Comparison of ENCODE assay signal across 10 cellular contexts in genomic region chr7:107208046-107208458, GRCh38. TPM values are rescaled to one million over a fixed set of nuclear protein-coding genes. Genes with fewer than 3 reads are reported as not detected.
DNase-seq lines count a peak whose midpoint lies in the region; ATAC-seq and TF ChIP-seq lines count a peak whose summit lies in the region.
"Had no signal": no experiment of that assay in that cellular context is flagged by ENCODE, and none has a peak within 500 bp of the region (broad histone marks: within the 10 kb centered on the region; RNA-seq: fewer than 3 reads in every experiment).

No MANE protein-coding gene starts in this region.

- intact Hi-C loops in activated CD8-positive, alpha-beta T cell treated with anti-CD3 and anti-CD28 coated beads for 36 hours (cut with micrococcal nuclease) = no loop called here
- intact Hi-C loops in tibial artery (cut with DNase I; ENCODE audit: low total_unique reads) = no loop called here
- intact Hi-C loops in ovary (cut with DNase I) = no loop called here

- no peak for TF ChIP-seq POLR2A in ovary (IDR thresholded peaks at IDR 0.05)

- H3K36me3 ChIP-seq in mesenchymal stem cell (ENCODE audit: control insufficient read depth in 1 of 2, insufficient read depth in 2 of 2, low read depth in 1 of 2, low read length in 2 of 2) (peaks cover 15 to 65% of the 10 kb centered on the region in 2 experiments), tibial artery (peaks cover 24 to 57% (median 45%) of the 10 kb centered on the region in 3 donors), ovary (no peaks in the 10 kb centered on the region)

- no peak overlapping the region for H3K23ac ChIP-seq in mesenchymal stem cell (ENCODE audit: low read length in 2 of 2)

- H3K14ac ChIP-seq in mesenchymal stem cell (ENCODE audit: low read length in 2 of 2) = no peak overlapping the region

- no peak overlapping the region for H4K91ac ChIP-seq in mesenchymal stem cell (ENCODE audit: low read length)

- no peak overlapping the region for H3K4ac ChIP-seq in mesenchymal stem cell (ENCODE audit: low read depth in 1 of 2, low read length in 2 of 2)

- TF ChIP-seq CTCF in activated CD8-positive, alpha-beta T cell treated with anti-CD3 and anti-CD28 coated beads for 36 hours (IDR thresholded peaks at IDR 0.05) = no peak
- TF ChIP-seq CTCF in coronary artery (IDR thresholded peaks at IDR 0.05) = no peak
- TF ChIP-seq CTCF in tibial artery (IDR thresholded peaks at IDR 0.05) = no peak
- no peak for TF ChIP-seq CTCF in ovary (IDR thresholded peaks at IDR 0.05)

- no peak for TF ChIP-seq EP300 in ovary (IDR thresholded peaks at IDR 0.05)

- no peak for ATAC-seq in activated CD8-positive, alpha-beta T cell treated with anti-CD3 and anti-CD28 coated beads, Interleukin-2, amount 10 ng/mL, durations not matched to agents 7 days and 5 days
- no peak for ATAC-seq in activated CD8-positive, alpha-beta T cell treated with anti-CD3 and anti-CD28 coated beads for 36 hours
- ATAC-seq: natural killer cell treated with Interleukin-12 subunit alpha and Interleukin-12 subunit beta and Interleukin-15 and Interleukin-18, amount 100 ng/mL, for 72 hours had no signal

- POLR2A ChIA-PET in activated CD8-positive, alpha-beta T cell treated with anti-CD3 and anti-CD28 coated beads, Interleukin-2, amount 10 ng/mL, durations not matched to agents 7 days and 5 days (lab: Charles Lee) = no interaction called here
- POLR2A ChIA-PET in activated CD8-positive, alpha-beta T cell treated with anti-CD3 and anti-CD28 coated beads for 36 hours (lab: Charles Lee) = interaction anchor here (1.2 kb wide), 1 partner anchor 16 kb away, joined by 4 read pairs; no protein-coding TSS in a partner anchor

- CTCF ChIA-PET in activated CD8-positive, alpha-beta T cell treated with anti-CD3 and anti-CD28 coated beads, Interleukin-2, amount 10 ng/mL, durations not matched to agents 7 days and 5 days (lab: Charles Lee) = no interaction called here
- CTCF ChIA-PET in activated CD8-positive, alpha-beta T cell treated with anti-CD3 and anti-CD28 coated beads for 36 hours (lab: Charles Lee) = no interaction called here

- H3K36me3 Mint-ChIP-seq in activated CD8-positive, alpha-beta T cell treated with anti-CD3 and anti-CD28 coated beads, Interleukin-2, amount 10 ng/mL, durations not matched to agents 7 days and 5 days (ENCODE audit: low read depth) = peaks cover 26% of the 10 kb centered on the region
- peaks cover 31% of the 10 kb centered on the region for H3K36me3 Mint-ChIP-seq in activated CD8-positive, alpha-beta T cell treated with anti-CD3 and anti-CD28 coated beads for 36 hours (ENCODE audit: low read depth)

- no peak overlapping the region for H2BK15ac ChIP-seq in mesenchymal stem cell (ENCODE audit: low read depth, poor library complexity, severe bottlenecking)

- H3K79me1 ChIP-seq in mesenchymal stem cell (replicated peaks; ENCODE audit: low read length, poor library complexity, severe bottlenecking) = peaks cover 3% of the 10 kb centered on the region

- H2BK12ac ChIP-seq in mesenchymal stem cell (ENCODE audit: low read length in 2 of 2) = no peak overlapping the region

- H3K9me3 ChIP-seq in mesenchymal stem cell (ENCODE audit: control insufficient read depth, low read length) (no peaks in the 10 kb centered on the region), tibial artery (no peaks in the 10 kb centered on the region), ovary (no peaks in the 10 kb centered on the region)

- DNase-seq in activated CD8-positive, alpha-beta T cell treated with anti-CD3 and anti-CD28 coated beads, Interleukin-2, amount 10 ng/mL, durations not matched to agents 7 days and 5 days = no peak
- DNase-seq in activated CD8-positive, alpha-beta T cell treated with anti-CD3 and anti-CD28 coated beads for 36 hours = no peak
- DNase-seq in coronary artery (ENCODE audit: low spot score) = no peak
- DNase-seq in mesenchymal stem cell = no peak
- DNase-seq in tibial artery = no peak
- no peak for DNase-seq in GM19238 (ENCODE audit: insufficient read length, low spot score)
- no peak for DNase-seq in ovary
- no peak for DNase-seq in NCI-H1930 (lab: John Stamatoyannopoulos, UW)
- DNase-seq: NCI-H226 had no signal

- H3K4me2 ChIP-seq in mesenchymal stem cell (ENCODE audit: low read length, poor library complexity, severe bottlenecking) = no peak overlapping the region

- no peak overlapping the region for H2BK5ac ChIP-seq in mesenchymal stem cell (ENCODE audit: low read depth, low read length, poor library complexity, severe bottlenecking)

- H3K4me1 ChIP-seq in mesenchymal stem cell (ENCODE audit: control insufficient read depth, insufficient read depth, low read depth, low read length) (peaks cover 6% of the 10 kb centered on the region), tibial artery (peaks cover 0 to 31% (median 17%) of the 10 kb centered on the region in 4 donors), ovary (ENCODE audit: insufficient read depth) (peaks cover 5% of the 10 kb centered on the region)

- H3K4me3 Mint-ChIP-seq in activated CD8-positive, alpha-beta T cell treated with anti-CD3 and anti-CD28 coated beads, Interleukin-2, amount 10 ng/mL, durations not matched to agents 7 days and 5 days = no peak overlapping the region
- no peak overlapping the region for H3K4me3 Mint-ChIP-seq in activated CD8-positive, alpha-beta T cell treated with anti-CD3 and anti-CD28 coated beads for 36 hours
- H3K4me3 Mint-ChIP-seq: natural killer cell treated with Interleukin-12 subunit alpha and Interleukin-12 subunit beta and Interleukin-15 and Interleukin-18, amount 100 ng/mL, for 72 hours had no signal

- no peaks in the 10 kb centered on the region for H3K9me3 Mint-ChIP-seq in activated CD8-positive, alpha-beta T cell treated with anti-CD3 and anti-CD28 coated beads, Interleukin-2, amount 10 ng/mL, durations not matched to agents 7 days and 5 days (ENCODE audit: insufficient read depth)
- no peaks in the 10 kb centered on the region for H3K9me3 Mint-ChIP-seq in activated CD8-positive, alpha-beta T cell treated with anti-CD3 and anti-CD28 coated beads for 36 hours
- H3K9me3 Mint-ChIP-seq: natural killer cell treated with Interleukin-12 subunit alpha and Interleukin-12 subunit beta and Interleukin-15 and Interleukin-18, amount 100 ng/mL, for 72 hours had no signal

- whole genome bisulfite sequencing in mesenchymal stem cell = 100% methylated on average over 1 of the region's 1 CpG
- 50 to 59% (median 52%) methylated on average over 1 of the region's 1 CpG for WGBS in ovary, 3 donors

- peak overlapping the region; percentile 35 to 68 for H3K27ac ChIP-seq in coronary artery
- H3K27ac ChIP-seq in mesenchymal stem cell (ENCODE audit: low read length, poor library complexity, severe bottlenecking) = no peak overlapping the region
- H3K27ac ChIP-seq in tibial artery = peak overlapping the region; percentile 59 to 77
- no peak overlapping the region for H3K27ac ChIP-seq in ovary

- H3K4me1 Mint-ChIP-seq in activated CD8-positive, alpha-beta T cell treated with anti-CD3 and anti-CD28 coated beads, Interleukin-2, amount 10 ng/mL, durations not matched to agents 7 days and 5 days (ENCODE audit: low read depth) = no peaks in the 10 kb centered on the region
- peaks cover 6% of the 10 kb centered on the region for H3K4me1 Mint-ChIP-seq in activated CD8-positive, alpha-beta T cell treated with anti-CD3 and anti-CD28 coated beads for 36 hours (ENCODE audit: low read depth)

- H3K27me3 Mint-ChIP-seq in activated CD8-positive, alpha-beta T cell treated with anti-CD3 and anti-CD28 coated beads, Interleukin-2, amount 10 ng/mL, durations not matched to agents 7 days and 5 days (ENCODE audit: low read depth) = no peaks in the 10 kb centered on the region
- H3K27me3 Mint-ChIP-seq in activated CD8-positive, alpha-beta T cell treated with anti-CD3 and anti-CD28 coated beads for 36 hours = no peaks in the 10 kb centered on the region
- H3K27me3 Mint-ChIP-seq: natural killer cell treated with Interleukin-12 subunit alpha and Interleukin-12 subunit beta and Interleukin-15 and Interleukin-18, amount 100 ng/mL, for 72 hours had no signal

- no peak overlapping the region for H2BK120ac ChIP-seq in mesenchymal stem cell (ENCODE audit: low read depth, low read length)

- H3K18ac ChIP-seq in mesenchymal stem cell (ENCODE audit: low read depth in 1 of 2, low read length in 2 of 2) = no peak overlapping the region

- H4K8ac ChIP-seq in mesenchymal stem cell (ENCODE audit: low read length) = no peak overlapping the region

- no peak overlapping the region for H2AFZ ChIP-seq in mesenchymal stem cell (ENCODE audit: low read depth, low read length)

- H2AK5ac ChIP-seq in mesenchymal stem cell (ENCODE audit: low read length, severe bottlenecking) = no peak overlapping the region

- H3K27me3 ChIP-seq in mesenchymal stem cell (ENCODE audit: control insufficient read depth in 1 of 2, insufficient read depth in 1 of 2, low read length in 2 of 2) (no peaks in the 10 kb centered on the region), tibial artery (no peaks in the 10 kb centered on the region), ovary (no peaks in the 10 kb centered on the region)

- peak overlapping the region; percentile 13 for H3K4me3 ChIP-seq in coronary artery
- no peak overlapping the region for H3K4me3 ChIP-seq in mesenchymal stem cell (ENCODE audit: insufficient read depth in 1 of 2, low read depth in 1 of 2, low read length in 2 of 2)
- no peak overlapping the region for H3K4me3 ChIP-seq in tibial artery
- H3K4me3 ChIP-seq in ovary = no peak overlapping the region

- peak overlapping the region; percentile 74 for H3K9ac ChIP-seq in mesenchymal stem cell (ENCODE audit: low read length)

- peak overlapping the region; percentile 11 for H3K27ac Mint-ChIP-seq in activated CD8-positive, alpha-beta T cell treated with anti-CD3 and anti-CD28 coated beads, Interleukin-2, amount 10 ng/mL, durations not matched to agents 7 days and 5 days
- no peak overlapping the region for H3K27ac Mint-ChIP-seq in activated CD8-positive, alpha-beta T cell treated with anti-CD3 and anti-CD28 coated beads for 36 hours
- H3K27ac Mint-ChIP-seq: natural killer cell treated with Interleukin-12 subunit alpha and Interleukin-12 subunit beta and Interleukin-15 and Interleukin-18, amount 100 ng/mL, for 72 hours had no signal

RNA-seq across cellular contexts. Expression of gene HBP1, which starts 39.2 kb away (rescaled TPM):
- total RNA-seq in activated CD8-positive, alpha-beta T cell treated with anti-CD3 and anti-CD28 coated beads, Interleukin-2, amount 10 ng/mL, durations not matched to agents 7 days and 5 days = 10 to 100 TPM; 17.2 to 17.3 TPM
- 10 to 100 TPM; 23.8 to 30.5 TPM for total RNA-seq in activated CD8-positive, alpha-beta T cell treated with anti-CD3 and anti-CD28 coated beads for 36 hours
- 39.5 TPM for polyA plus RNA-seq in mesenchymal stem cell (2013, experiment 1 of 2)
- 40.4 TPM for polyA plus RNA-seq in mesenchymal stem cell (2013, experiment 2 of 2)
- 100 to 1,000 TPM in 2 of 7 donors, 10 to 100 TPM in 5; 31.8 to 121 (median 55.4) TPM for total RNA-seq in ovary
- polyA plus RNA-seq in ovary = 10 to 100 TPM; 77.4 to 86.3 TPM

Comparison
In these comparisons a context has a peak if more than half of its experiments do, and no peak if none do; other contexts are left out.
1. H3K27ac ChIP-seq: peak in coronary artery (2 of 2) and tibial artery (2 of 2); none in mesenchymal stem cell (single experiment) and ovary (0 of 2).